Comparison of ENCODE assay signal across 22 cellular contexts in genomic region chr6:109269953-109270517, GRCh38.
"Had no signal": no experiment of that assay in that cellular context is flagged by ENCODE, and none has a peak within 500 bp of the region (broad histone marks: within the 10 kb centered on the region; RNA-seq: fewer than 3 reads in every experiment).

No MANE protein-coding gene starts in this region.

- H3K27ac Mint-ChIP-seq: dendritic cell treated with granulocyte-macrophage colony-stimulating factor and Interleukin-4, amounts not matched to agents 40 ng/mL and 50 ng/mL, for 4 days; effector memory CD8-positive, alpha-beta T cell; endodermal cell; mesothelial cell of epicardium; naive B cell had no signal

- ATAC-seq: effector memory CD8-positive, alpha-beta T cell; gastrocnemius medialis; heart right ventricle; left cardiac atrium; left lung; left ventricle myocardium superior; lower lobe of right lung; mucosa of descending colon had no signal

- H3K27me3 Mint-ChIP-seq: dendritic cell treated with granulocyte-macrophage colony-stimulating factor and Interleukin-4, amounts not matched to agents 40 ng/mL and 50 ng/mL, for 4 days; naive B cell had no signal

- H3K27ac ChIP-seq: colonic mucosa, esophagus squamous epithelium, gastrocnemius medialis, heart right ventricle, left lung, lower lobe of right lung had no signal

- H3K4me1 ChIP-seq: colonic mucosa, esophagus squamous epithelium, gastrocnemius medialis, heart right ventricle, left lung, lower lobe of right lung had no signal

- H3K9me3 ChIP-seq: colonic mucosa, gastrocnemius medialis, lower lobe of right lung had no signal

- H3K36me3 ChIP-seq: colonic mucosa, esophagus squamous epithelium, gastrocnemius medialis, heart right ventricle, left lung, lower lobe of right lung had no signal

- H3K27me3 ChIP-seq: colonic mucosa, esophagus squamous epithelium, gastrocnemius medialis, heart right ventricle, left lung had no signal

- H3K4me3 Mint-ChIP-seq: dendritic cell treated with granulocyte-macrophage colony-stimulating factor and Interleukin-4, amounts not matched to agents 40 ng/mL and 50 ng/mL, for 4 days; effector memory CD8-positive, alpha-beta T cell; endodermal cell; mesothelial cell of epicardium; naive B cell had no signal

- H3K4me3 ChIP-seq: colonic mucosa, esophagus squamous epithelium, gastrocnemius medialis, heart right ventricle, left lung, lower lobe of right lung, mucosa of descending colon had no signal

- H3K4me1 Mint-ChIP-seq: endodermal cell, mesothelial cell of epicardium had no signal

- DNase-seq: colonic mucosa; cortex of kidney; effector CD8-positive, alpha-beta T cell; effector memory CD8-positive, alpha-beta T cell; endodermal cell; esophagus squamous epithelium; foreskin fibroblast; foreskin melanocyte; gastrocnemius medialis; glutamatergic neuron; head of caudate nucleus; heart right ventricle; hippocampal formation; left cardiac atrium; left lung; left ventricle myocardium superior; lower lobe of right lung; mesenchymal stem cell; mucosa of descending colon; naive B cell had no signal
